In genomic region chr2:229445013-229445412, GRCh38 we compare ENCODE assay signal across 9 cellular contexts.
DNase-seq lines count a peak whose midpoint lies in the region; ATAC-seq and TF ChIP-seq lines count a peak whose summit lies in the region.
"Had no signal": no experiment of that assay in that cellular context is flagged by ENCODE, and none has a peak within 500 bp of the region (broad histone marks: within the 10 kb centered on the region; RNA-seq: fewer than 3 reads in every experiment).

No MANE protein-coding gene starts in this region.

- H3K9me3 ChIP-seq in lung (ENCODE audit: control insufficient read depth in 2 of 2, insufficient read depth in 1 of 2, low read length in 1 of 2): no peaks in the 10 kb centered on the region
- no peaks in the 10 kb centered on the region for H3K9me3 ChIP-seq in transverse colon
- H3K9me3 ChIP-seq: HAP-1 had no signal

- H3K27me3 ChIP-seq in lung (ENCODE audit: control insufficient read depth, insufficient read depth): no peaks in the 10 kb centered on the region
- H3K27me3 ChIP-seq in transverse colon: no peaks in the 10 kb centered on the region

- no peak overlapping the region for H3K4me3 ChIP-seq in lung
- no peak overlapping the region for H3K4me3 ChIP-seq in transverse colon
- H3K4me3 ChIP-seq: HAP-1 had no signal

- H3K4me1 ChIP-seq in lung (ENCODE audit: control insufficient read depth in 2 of 2, insufficient read depth in 2 of 2, low read length in 2 of 2): peaks cover 2 to 4% of the 10 kb centered on the region in 2 donors
- peaks cover 0 to 6% (median 3%) of the 10 kb centered on the region in 4 donors for H3K4me1 ChIP-seq in transverse colon
- H3K4me1 ChIP-seq: HAP-1 had no signal

- WGBS in lung, 2 donors: 66 to 78% methylated on average over 7 of the region's 7 CpGs
- WGBS in transverse colon (ENCODE audit: low coverage in 1 of 2), 2 donors: 47 to 56% methylated on average over 3 to 7 of the region's 7 CpGs

- TF ChIP-seq EP300 in transverse colon (IDR thresholded peaks at IDR 0.05; ENCODE audit: low read depth): no peak

- ATAC-seq in lung (ENCODE audit: insufficient read depth, low FRiP score): peak; percentile 83
- ATAC-seq in HG03442 (IDR thresholded peaks at IDR 0.05; ENCODE audit: unreplicated experiment): no peak

- H3K36me3 ChIP-seq in lung (ENCODE audit: control insufficient read depth in 2 of 2, insufficient read depth in 2 of 2, low read length in 2 of 2): no peaks in the 10 kb centered on the region
- H3K36me3 ChIP-seq in transverse colon: no peaks in the 10 kb centered on the region
- H3K36me3 ChIP-seq: HAP-1 had no signal

- DNase-seq in M059J (ENCODE audit: low read depth) (peak; percentile 94), cerebellar cortex (ENCODE audit: low spot score) (peak; percentile 3), lung (ENCODE audit: low spot score) (peak; percentile 40), transverse colon (peak; percentile 24), NCI-H510A treated with DMSO at 0.1 percent for 48 hours (lab: John Stamatoyannopoulos, UW) (no peak), HT-29 (ENCODE audit: low spot score) (no peak)
- no peak for DNase-seq in activated effector memory CD4-positive, alpha-beta T cell treated with anti-CD3 and anti-CD28 coated beads, Interleukin-2, amount 50 U/mL, for 16 hours

- in situ Hi-C loops in transverse colon (cut with MboI; ENCODE audit: low pct_ligation_motif_present in 1 of 4, low pct_unique_long_range_greater_than_20kb in 1 of 4, low sequenced_read_pairs in 3 of 4): loop anchor here in 1 of 4 donors (25.0 kb wide), 1 partner anchor 142 kb away; no protein-coding TSS in a partner anchor

- TF ChIP-seq CTCF in lung (IDR thresholded peaks at IDR 0.05; ENCODE audit: control extremely low read depth, extremely low read depth) (no peak), transverse colon (IDR thresholded peaks at IDR 0.05) (no peak)

- intact Hi-C loops in transverse colon (cut with DNase I; ENCODE audit: low total_unique reads): no loop called here

- no peak for TF ChIP-seq POLR2A in transverse colon (IDR thresholded peaks at IDR 0.05)

- peak overlapping the region; percentile 59 for H3K27ac ChIP-seq in lung (ENCODE audit: low read depth in 1 of 2, low read length in 1 of 2)
- peak overlapping the region; percentile 64 to 83 (median 68) for H3K27ac ChIP-seq in transverse colon

Comparison
In these comparisons a context has a peak if more than half of its experiments do, and no peak if none do; other contexts are left out.
1. DNase-seq: peak in M059J (single experiment), cerebellar cortex (single experiment), lung (single experiment) and transverse colon (single experiment); none in NCI-H510A treated with DMSO at 0.1 percent for 48 hours (single experiment), activated effector memory CD4-positive, alpha-beta T cell treated with anti-CD3 and anti-CD28 coated beads, Interleukin-2, amount 50 U/mL, for 16 hours (single experiment) and HT-29 (single experiment).